ENCODE assay signal across 8 cellular contexts in the genomic region with DNA sequence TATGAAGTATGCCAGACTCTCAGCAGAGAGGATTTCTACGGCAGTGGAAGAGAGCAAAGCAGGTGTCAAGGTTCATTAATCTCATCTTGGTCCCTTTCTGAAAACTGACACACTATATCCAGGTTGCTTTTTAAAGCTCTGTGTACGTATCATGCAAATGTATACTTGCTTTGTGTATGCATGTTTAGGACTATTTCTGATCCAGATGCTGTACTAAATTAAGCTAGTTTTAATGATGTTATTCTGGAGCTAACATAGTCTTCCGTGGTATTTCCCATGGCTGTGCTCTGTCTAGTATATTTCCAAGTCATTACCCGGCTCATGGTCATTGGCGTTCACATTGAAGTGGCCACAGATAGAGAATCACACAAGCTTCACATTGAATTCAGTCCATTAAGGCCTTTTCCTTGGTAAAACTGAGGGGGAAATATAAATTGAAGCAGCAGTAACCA. TPM values are rescaled to one million over a fixed set of nuclear protein-coding genes. Genes with fewer than 3 reads are reported as not detected.
DNase-seq lines count a peak whose midpoint lies in the region; ATAC-seq and TF ChIP-seq lines count a peak whose summit lies in the region.

No MANE protein-coding gene starts in this region.

- H3K36me3 Mint-ChIP-seq in activated naive CD8-positive, alpha-beta T cell treated with anti-CD3 and anti-CD28 coated beads for 36 hours = peaks cover 22% of the 10 kb centered on the region
- H3K36me3 Mint-ChIP-seq in naive thymus-derived CD8-positive, alpha-beta T cell = no peaks in the 10 kb centered on the region

- POLR2A ChIA-PET in naive thymus-derived CD8-positive, alpha-beta T cell (lab: Charles Lee) = interaction anchor here (1.2 to 2.6 kb wide), 10 partner anchors 8 to 141 kb away, joined by 3 to 10 read pairs (median 4); no protein-coding TSS in a partner anchor

- H3K4me1 Mint-ChIP-seq in activated naive CD8-positive, alpha-beta T cell treated with anti-CD3 and anti-CD28 coated beads for 36 hours = peaks cover 83% of the 10 kb centered on the region
- peaks cover 45 to 89% (median 79%) of the 10 kb centered on the region in 4 donors for H3K4me1 Mint-ChIP-seq in naive thymus-derived CD8-positive, alpha-beta T cell

- ATAC-seq in GM18867 (IDR thresholded peaks at IDR 0.05; ENCODE audit: unreplicated experiment) = peak; percentile 15
- ATAC-seq in HG02884 (IDR thresholded peaks at IDR 0.05; ENCODE audit: unreplicated experiment) = peak; percentile 12
- peak; percentile 0 to 1 for ATAC-seq in naive thymus-derived CD8-positive, alpha-beta T cell
- no peak for ATAC-seq in HG03095 (IDR thresholded peaks at IDR 0.05; ENCODE audit: unreplicated experiment)

- peak overlapping the region; percentile 90 for H3K27ac Mint-ChIP-seq in activated naive CD8-positive, alpha-beta T cell treated with anti-CD3 and anti-CD28 coated beads for 36 hours
- peak overlapping the region; percentile 91 to 98 (median 97) for H3K27ac Mint-ChIP-seq in naive thymus-derived CD8-positive, alpha-beta T cell

- no peaks in the 10 kb centered on the region for H3K27me3 Mint-ChIP-seq in activated naive CD8-positive, alpha-beta T cell treated with anti-CD3 and anti-CD28 coated beads for 36 hours
- no peaks in the 10 kb centered on the region for H3K27me3 Mint-ChIP-seq in naive thymus-derived CD8-positive, alpha-beta T cell

- H3K4me3 Mint-ChIP-seq in activated naive CD8-positive, alpha-beta T cell treated with anti-CD3 and anti-CD28 coated beads for 36 hours = peak overlapping the region; percentile 49
- peak overlapping the region; percentile 67 to 86 (median 78) for H3K4me3 Mint-ChIP-seq in naive thymus-derived CD8-positive, alpha-beta T cell

- DNase-seq in activated naive CD8-positive, alpha-beta T cell treated with anti-CD3 and anti-CD28 coated beads for 36 hours = no peak
- no peak for DNase-seq in naive thymus-derived CD8-positive, alpha-beta T cell
- DNase-seq in NCI-H1105 (lab: John Stamatoyannopoulos, UW) = no peak
- DNase-seq in GM10266 (ENCODE audit: extremely low spot score) = no peak
- DNase-seq in NCI-H128 (lab: John Stamatoyannopoulos, UW; ENCODE audit: unreplicated experiment) = no peak

- no peak for TF ChIP-seq CTCF in GM10266 (IDR thresholded peaks at IDR 0.05; ENCODE audit: control insufficient read depth, insufficient read depth, low read depth, missing control alignments)

- peaks cover 3% of the 10 kb centered on the region for H3K9me3 Mint-ChIP-seq in activated naive CD8-positive, alpha-beta T cell treated with anti-CD3 and anti-CD28 coated beads for 36 hours
- no peaks in the 10 kb centered on the region for H3K9me3 Mint-ChIP-seq in naive thymus-derived CD8-positive, alpha-beta T cell

RNA-seq across cellular contexts. Expression of a gene that starts 59.1 kb away (rescaled TPM):
- 10 to 100 TPM; 63.4 to 64.4 TPM for total RNA-seq in activated naive CD8-positive, alpha-beta T cell treated with anti-CD3 and anti-CD28 coated beads for 36 hours
- 10 to 100 TPM; 38.2 TPM for total RNA-seq in naive thymus-derived CD8-positive, alpha-beta T cell
- 10 to 100 TPM; 15.6 to 32.8 (median 19.7) TPM for polyA plus RNA-seq in naive thymus-derived CD8-positive, alpha-beta T cell
